In genomic region chr6:11231108-11231463, GRCh38 we compare ENCODE assay signal across 1 cellular context.
TF ChIP-seq lines count a peak whose summit lies in the region.

No MANE protein-coding gene starts in this region.

TF ChIP-seq in H1, 55 proteins besides CTCF, POLR2A, EP300 and RAD21 (continued from another document):
- TF ChIP-seq PHF8 (conservative IDR thresholded peaks at IDR 0.05; ENCODE audit: low read depth, low read length), result no peak
- no peak for TF ChIP-seq RBBP5 (IDR thresholded peaks at IDR 0.05; ENCODE audit: borderline replicate concordance, low read depth, low read length)
- TF ChIP-seq CTBP2 (IDR thresholded peaks at IDR 0.05; ENCODE audit: borderline replicate concordance, insufficient read depth, insufficient read length, low read length), result no peak
- TF ChIP-seq NRF1 (IDR thresholded peaks at IDR 0.05; ENCODE audit: low read depth, low read length), result no peak
- TF ChIP-seq KDM4A (IDR thresholded peaks at IDR 0.05; ENCODE audit: low read depth, low read length, severe bottlenecking), result no peak
TF ChIP-seq in H1: peak in this region for 0.
